In genomic region chr13:33276581-33276980, GRCh38 we compare ENCODE assay signal across 18 cellular contexts. TPM values are rescaled to one million over a fixed set of nuclear protein-coding genes. Genes with fewer than 3 reads are reported as not detected.
DNase-seq lines count a peak whose midpoint lies in the region; ATAC-seq and TF ChIP-seq lines count a peak whose summit lies in the region.
"Had no signal": no experiment of that assay in that cellular context is flagged by ENCODE, and none has a peak within 500 bp of the region (broad histone marks: within the 10 kb centered on the region; RNA-seq: fewer than 3 reads in every experiment).

No MANE protein-coding gene starts in this region.

- peaks cover 87% of the 10 kb centered on the region for H3K79me2 ChIP-seq in SK-N-SH (ENCODE audit: insufficient read depth)

- no peak overlapping the region for H3K4me2 ChIP-seq in SK-N-SH
- H3K4me2 ChIP-seq: KMS-11, PC-9 had no signal

- peaks cover 0 to 3% of the 10 kb centered on the region in 2 experiments for H3K36me3 ChIP-seq in SK-N-SH (replicated peaks in 1 of 2; ENCODE audit: control insufficient read depth in 1 of 2, insufficient read depth in 2 of 2, low read length in 1 of 2)
- H3K36me3 ChIP-seq in transverse colon: no peaks in the 10 kb centered on the region
- no peaks in the 10 kb centered on the region for H3K36me3 ChIP-seq in HAP-1 (replicated peaks)

- intact Hi-C loops in transverse colon (cut with DNase I; ENCODE audit: low total_unique reads): no loop called here

- no peak overlapping the region for H2AFZ ChIP-seq in SK-N-SH (ENCODE audit: low read depth)
- H2AFZ ChIP-seq: parathyroid adenoma, PC-9 had no signal

- H3K9ac ChIP-seq in SK-N-SH: no peak overlapping the region
- H3K9ac ChIP-seq: KMS-11, parathyroid adenoma had no signal

- no peak for TF ChIP-seq POLR2A in transverse colon (IDR thresholded peaks at IDR 0.05)

- TF ChIP-seq RAD21 in SK-N-SH (IDR thresholded peaks at IDR 0.05; ENCODE audit: low read length): no peak

- H3K4me3 ChIP-seq in SK-N-SH (ENCODE audit: low read depth in 2 of 2, low read length in 1 of 2) (no peak overlapping the region), transverse colon (no peak overlapping the region), HAP-1 (no peak overlapping the region)
- H3K4me3 ChIP-seq: PC-9 had no signal

- CTCF ChIA-PET in SK-N-SH (lab: Yijun Ruan, JAX): no interaction called here

- in situ Hi-C loops in transverse colon (cut with MboI; ENCODE audit: low pct_ligation_motif_present in 1 of 4, low pct_unique_long_range_greater_than_20kb in 1 of 4, low sequenced_read_pairs in 3 of 4) (no loop called here), HAP-1 (cut with MboI; ENCODE audit: low sequenced_read_pairs) (no loop called here)

- H4K20me1 ChIP-seq in SK-N-SH (ENCODE audit: insufficient read depth): no peaks in the 10 kb centered on the region

- no peaks in the 10 kb centered on the region for H3K27me3 ChIP-seq in SK-N-SH (ENCODE audit: insufficient read depth)
- no peaks in the 10 kb centered on the region for H3K27me3 ChIP-seq in transverse colon
- no peaks in the 10 kb centered on the region for H3K27me3 ChIP-seq in HAP-1 (ENCODE audit: low read depth)

- peaks cover 34% of the 10 kb centered on the region for H3F3A ChIP-seq in SK-N-SH (replicated peaks; ENCODE audit: insufficient read depth)

- TF ChIP-seq CTCF in SK-N-SH (IDR thresholded peaks at IDR 0.05): no peak
- TF ChIP-seq CTCF in transverse colon (IDR thresholded peaks at IDR 0.05): no peak

- POLR2A ChIA-PET in SK-N-SH (lab: Yijun Ruan, JAX): no interaction called here

- H3K9me3 ChIP-seq in SK-N-SH: no peaks in the 10 kb centered on the region
- H3K9me3 ChIP-seq in transverse colon: no peaks in the 10 kb centered on the region
- H3K9me3 ChIP-seq in HAP-1: no peaks in the 10 kb centered on the region

- H3K4me1 ChIP-seq in SK-N-SH (ENCODE audit: control insufficient read depth in 1 of 2, insufficient read depth in 2 of 2, low read depth in 1 of 2, low read length in 1 of 2): peaks cover 3 to 86% of the 10 kb centered on the region in 2 experiments
- H3K4me1 ChIP-seq in transverse colon: peaks cover 10 to 94% (median 62%) of the 10 kb centered on the region in 4 donors
- H3K4me1 ChIP-seq in HAP-1: no peaks in the 10 kb centered on the region
- H3K4me1 ChIP-seq: parathyroid adenoma had no signal

- peak overlapping the region; percentile 41 to 69; a peak in 2 of 4 replicates for H3K27ac ChIP-seq in SK-N-SH (ENCODE audit: low read depth in 2 of 2, low read length in 1 of 2)
- H3K27ac ChIP-seq in transverse colon: peak overlapping the region in 3 of 4 donors; percentile 85 to 92 (median 90)
- H3K27ac ChIP-seq: 22Rv1, KMS-11, parathyroid adenoma, PC-9 had no signal

- WGBS in SK-N-SH (ENCODE audit: low lambda C conversion rate): 79% methylated on average over 2 of the region's 2 CpGs
- 55 to 57% methylated on average over 1 to 2 of the region's 2 CpGs for WGBS in transverse colon (ENCODE audit: low coverage in 1 of 2), 2 donors

- TF ChIP-seq EP300 in SK-N-SH (IDR thresholded peaks at IDR 0.05; ENCODE audit: borderline replicate concordance in 1 of 2, low read depth in 1 of 2, low read length in 1 of 2) (no peak), transverse colon (IDR thresholded peaks at IDR 0.05; ENCODE audit: low read depth) (no peak)

- ATAC-seq in SK-N-SH treated with all-trans-retinoic acid at 6 μM for 48 hours (no peak; the same call in 2 of the 3 replicates), GM19324 (IDR thresholded peaks at IDR 0.05; ENCODE audit: low FRiP score, unreplicated experiment) (no peak)
- ATAC-seq: activated CD4-positive, CD25-positive, alpha-beta regulatory T cell treated with anti-CD3 and anti-CD28 coated beads, Interleukin-2, amount 50 U/mL, for 24 hours; T-cell had no signal

- H3K9me2 ChIP-seq in SK-N-SH: no peaks in the 10 kb centered on the region

- no peak for DNase-seq in SK-N-SH
- peak; percentile 69 for DNase-seq in globus pallidus (ENCODE audit: low spot score)
- DNase-seq in myocyte (ENCODE audit: low read depth): peak; percentile 31
- no peak for DNase-seq in transverse colon
- DNase-seq in HAP-1 (ENCODE audit: low spot score in 2 of 2): no peak
- no peak for DNase-seq in stimulated activated CD4-positive, alpha-beta T cell treated with anti-CD3 and anti-CD28 coated beads, Interleukin-2, amount 100 ng/mL, for 48 hours
- DNase-seq: activated naive CD4-positive, alpha-beta T cell treated with anti-CD3 and anti-CD28 coated beads, Interleukin-2, amount 50 U/mL, for 16 hours; CD4-positive, CD25-positive, alpha-beta regulatory T cell; erythroblast; NCI-H1417; PC-9; T-cell had no signal

TF ChIP-seq in SK-N-SH, 30 proteins besides CTCF, POLR2A, EP300 and RAD21 (continues in another document):
- TF ChIP-seq, protein P1, sequence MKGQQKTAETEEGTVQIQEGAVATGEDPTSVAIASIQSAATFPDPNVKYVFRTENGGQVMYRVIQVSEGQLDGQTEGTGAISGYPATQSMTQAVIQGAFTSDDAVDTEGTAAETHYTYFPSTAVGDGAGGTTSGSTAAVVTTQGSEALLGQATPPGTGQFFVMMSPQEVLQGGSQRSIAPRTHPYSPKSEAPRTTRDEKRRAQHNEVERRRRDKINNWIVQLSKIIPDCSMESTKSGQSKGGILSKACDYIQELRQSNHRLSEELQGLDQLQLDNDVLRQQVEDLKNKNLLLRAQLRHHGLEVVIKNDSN (IDR thresholded peaks at IDR 0.05; ENCODE audit: borderline replicate concordance, low read depth): no peak
- TF ChIP-seq GATA2 (CRISPR knock-in tag; IDR thresholded peaks at IDR 0.05) (no peak), TAF1 (IDR thresholded peaks at IDR 0.05; ENCODE audit: borderline replicate concordance, low read depth, low read length) (no peak), RFX5 (IDR thresholded peaks at IDR 0.05; ENCODE audit: low read length) (no peak), SIN3A (IDR thresholded peaks at IDR 0.05; ENCODE audit: borderline replicate concordance, low read depth, low read length) (no peak), JUND (IDR thresholded peaks at IDR 0.05) (no peak), FOSL2 (IDR thresholded peaks at IDR 0.05; ENCODE audit: borderline replicate concordance, low read depth) (no peak)
- TF ChIP-seq, protein P2, sequence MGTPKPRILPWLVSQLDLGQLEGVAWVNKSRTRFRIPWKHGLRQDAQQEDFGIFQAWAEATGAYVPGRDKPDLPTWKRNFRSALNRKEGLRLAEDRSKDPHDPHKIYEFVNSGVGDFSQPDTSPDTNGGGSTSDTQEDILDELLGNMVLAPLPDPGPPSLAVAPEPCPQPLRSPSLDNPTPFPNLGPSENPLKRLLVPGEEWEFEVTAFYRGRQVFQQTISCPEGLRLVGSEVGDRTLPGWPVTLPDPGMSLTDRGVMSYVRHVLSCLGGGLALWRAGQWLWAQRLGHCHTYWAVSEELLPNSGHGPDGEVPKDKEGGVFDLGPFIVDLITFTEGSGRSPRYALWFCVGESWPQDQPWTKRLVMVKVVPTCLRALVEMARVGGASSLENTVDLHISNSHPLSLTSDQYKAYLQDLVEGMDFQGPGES (IDR thresholded peaks at IDR 0.05; ENCODE audit: low read depth, low read length): no peak

TF ChIP-seq in SK-N-SH treated with all-trans-retinoic acid at 6 μM for 48 hours, 23 proteins besides CTCF, POLR2A, EP300 and RAD21 (continues in another document):
- TF ChIP-seq ZNF70 (CRISPR knock-in tag; IDR thresholded peaks at IDR 0.05) (no peak), CSDC2 (CRISPR knock-in tag; IDR thresholded peaks at IDR 0.05) (no peak), BACH2 (CRISPR knock-in tag; IDR thresholded peaks at IDR 0.05; ENCODE audit: borderline replicate concordance) (no peak), ISL1 (CRISPR knock-in tag; IDR thresholded peaks at IDR 0.05) (no peak), ZFP30 (CRISPR knock-in tag; IDR thresholded peaks at IDR 0.05) (no peak), ZC3H10 (CRISPR knock-in tag; IDR thresholded peaks at IDR 0.05) (no peak), CREB5 (CRISPR knock-in tag; IDR thresholded peaks at IDR 0.05; ENCODE audit: low read depth) (no peak), ZNF565 (CRISPR knock-in tag; conservative IDR thresholded peaks at IDR 0.05; ENCODE audit: low read depth) (no peak), TCF4 (CRISPR knock-in tag; IDR thresholded peaks at IDR 0.05; ENCODE audit: borderline replicate concordance) (no peak), TOX (CRISPR knock-in tag; IDR thresholded peaks at IDR 0.05; ENCODE audit: borderline replicate concordance) (no peak), OSR1 (CRISPR knock-in tag; IDR thresholded peaks at IDR 0.05) (no peak), RARB (CRISPR knock-in tag; IDR thresholded peaks at IDR 0.05) (no peak), SNAI2 (CRISPR knock-in tag; IDR thresholded peaks at IDR 0.05) (no peak), GLIS3 (CRISPR knock-in tag; IDR thresholded peaks at IDR 0.05) (no peak), ESRRG (CRISPR knock-in tag; IDR thresholded peaks at IDR 0.05) (no peak), ZFP3 (CRISPR knock-in tag; IDR thresholded peaks at IDR 0.05) (no peak), ZNF8 (CRISPR knock-in tag; IDR thresholded peaks at IDR 0.05) (no peak)

RNA-seq across cellular contexts. Expression of gene STARD13, which starts 9.0 kb away (rescaled TPM):
- 5.7 and 6.6 TPM in 2 replicates for polyA plus RNA-seq in SK-N-SH (2012; rRNA removed)
- 4.8 TPM in 2 replicates for polyA plus RNA-seq in SK-N-SH (2012; cell fraction: cytosol; rRNA removed)
- polyA plus RNA-seq in SK-N-SH (2012; cell fraction: nucleus; rRNA removed): 11.0 and 14.0 TPM in 2 replicates
- total RNA-seq in myocyte (28.6 and 41.7 TPM in 2 replicates), transverse colon (100 to 1,000 TPM in 1 of 4 donors, 10 to 100 TPM in 3; 18.1 to 107 (median 41.5) TPM)
- polyA plus RNA-seq in myocyte (2012): 27.1 TPM
- total RNA-seq: CD4-positive, CD25-positive, alpha-beta regulatory T cell had no signal
- polyA plus RNA-seq: CD4-positive, CD25-positive, alpha-beta regulatory T cell had no signal

Comparison
In these comparisons a context has a peak if more than half of its experiments do, and no peak if none do; other contexts are left out.
1. DNase-seq: peak in globus pallidus (single experiment) and myocyte (single experiment); none in SK-N-SH (single experiment), transverse colon (single experiment), HAP-1 (0 of 2) and stimulated activated CD4-positive, alpha-beta T cell treated with anti-CD3 and anti-CD28 coated beads, Interleukin-2, amount 100 ng/mL, for 48 hours (0 of 2).